Comparison of ENCODE assay signal across 1 cellular context in genomic region chr1:169794530-169795416, GRCh38.
TF ChIP-seq lines count a peak whose summit lies in the region.

Gene METTL18, minus strand, starts transcription at chr1:169794907. Its CDS starts 1,212 bp downstream, at chr1:169793695.

TF ChIP-seq in WTC11, 78 proteins besides CTCF, POLR2A, EP300 and RAD21 (continued from another document):
- TF ChIP-seq ETV6 (CRISPR knock-in tag; IDR thresholded peaks at IDR 0.05), result 0 out of 2 replicates have a peak, but pooled peaks have one; percentile 11
- no peak for TF ChIP-seq FOXP1 (CRISPR knock-in tag; IDR thresholded peaks at IDR 0.05; ENCODE audit: borderline replicate concordance)
- TF ChIP-seq ZNF232 (CRISPR knock-in tag; IDR thresholded peaks at IDR 0.05), result no peak
- no peak for TF ChIP-seq ZSCAN18 (CRISPR knock-in tag; IDR thresholded peaks at IDR 0.05)
- 0 out of 2 replicates have a peak, but pooled peaks have one; percentile 44 for TF ChIP-seq RELA (CRISPR knock-in tag; IDR thresholded peaks at IDR 0.05; ENCODE audit: borderline replicate concordance)
- TF ChIP-seq TEAD1 (CRISPR knock-in tag; IDR thresholded peaks at IDR 0.05), result no peak; the same call in 1 of the 2 replicates
- TF ChIP-seq TEAD4 (CRISPR knock-in tag; IDR thresholded peaks at IDR 0.05), result no peak
- no peak for TF ChIP-seq AR (CRISPR knock-in tag; IDR thresholded peaks at IDR 0.05)
- peak; percentile 68; the same call in 1 of the 2 replicates for TF ChIP-seq NFE2L1 (CRISPR knock-in tag; IDR thresholded peaks at IDR 0.05)
- TF ChIP-seq ZNF671 (CRISPR knock-in tag; IDR thresholded peaks at IDR 0.05), result no peak
- TF ChIP-seq ZNF121 (CRISPR knock-in tag; IDR thresholded peaks at IDR 0.05), result peak; percentile 87
- TF ChIP-seq ZNF263 (CRISPR knock-in tag; IDR thresholded peaks at IDR 0.05; ENCODE audit: low read depth), result no peak
- no peak for TF ChIP-seq PREB (CRISPR knock-in tag; IDR thresholded peaks at IDR 0.05; ENCODE audit: borderline replicate concordance)
- peak; percentile 32; the same call in 1 of the 2 replicates for TF ChIP-seq FOXK1 (CRISPR knock-in tag; IDR thresholded peaks at IDR 0.05)
- TF ChIP-seq GRHL2 (CRISPR knock-in tag; IDR thresholded peaks at IDR 0.05; ENCODE audit: insufficient replicate concordance, severe bottlenecking), result no peak
- no peak for TF ChIP-seq SMAD4 (CRISPR knock-in tag; IDR thresholded peaks at IDR 0.05)
- TF ChIP-seq E2F1 (CRISPR knock-in tag; IDR thresholded peaks at IDR 0.05), result no peak
- no peak for TF ChIP-seq ELF4 (CRISPR knock-in tag; IDR thresholded peaks at IDR 0.05; ENCODE audit: low read depth)
- TF ChIP-seq ZNF532 (CRISPR knock-in tag; IDR thresholded peaks at IDR 0.05; ENCODE audit: borderline replicate concordance), result no peak
- peak; percentile 85; the same call in 1 of the 2 replicates for TF ChIP-seq CREM (CRISPR knock-in tag; IDR thresholded peaks at IDR 0.05)
- no peak for TF ChIP-seq SP1 (CRISPR knock-in tag; conservative IDR thresholded peaks at IDR 0.05)
- TF ChIP-seq ZNF138 (CRISPR knock-in tag; conservative IDR thresholded peaks at IDR 0.05), result no peak
- 0 out of 2 replicates have a peak, but pooled peaks have one; percentile 69 for TF ChIP-seq HMGXB4 (CRISPR knock-in tag; IDR thresholded peaks at IDR 0.05)
TF ChIP-seq in WTC11: peak in this region for 8.
